In the genomic region with DNA sequence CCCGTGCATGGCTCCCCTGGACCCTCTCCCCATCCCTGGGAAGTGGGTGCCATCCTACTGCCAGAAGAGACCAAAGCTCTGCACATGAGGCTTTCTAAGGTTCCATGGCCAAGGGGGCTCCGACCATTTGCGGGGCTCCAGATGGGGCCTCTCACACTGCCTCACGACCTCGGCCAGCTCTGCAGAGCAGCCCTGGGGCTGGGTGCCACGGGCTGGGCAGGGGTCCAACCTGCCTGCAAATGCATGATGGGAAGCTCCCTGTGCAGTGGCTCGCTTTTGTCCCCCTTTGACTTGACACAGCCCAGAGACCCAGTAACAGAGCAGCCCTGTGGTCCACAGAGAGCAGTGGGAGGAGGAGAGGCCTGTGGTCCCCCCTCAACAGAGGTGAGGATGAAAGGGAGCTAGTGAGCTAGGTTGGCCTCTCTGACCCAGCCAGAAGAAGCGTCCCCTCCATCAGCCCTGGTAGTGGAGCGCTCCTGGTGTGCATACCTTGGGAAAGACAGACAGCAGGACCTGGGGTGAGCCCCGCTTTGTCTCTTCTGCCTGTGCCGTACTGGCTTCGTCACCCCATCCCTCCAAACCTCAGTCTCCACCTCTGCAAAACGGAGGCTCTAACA, we compare ENCODE assay signal across 29 cellular contexts.
"Had no signal": no experiment of that assay in that cellular context is flagged by ENCODE, and none has a peak within 500 bp of the region (broad histone marks: within the 10 kb centered on the region; RNA-seq: fewer than 3 reads in every experiment).

No MANE protein-coding gene starts in this region.

- H3K9me3 Mint-ChIP-seq: natural killer cell treated with Interleukin-12 subunit alpha and Interleukin-12 subunit beta and Interleukin-15 and Interleukin-18, amount 100 ng/mL, for 72 hours; stimulated activated naive CD8-positive, alpha-beta T cell treated with anti-CD3 and anti-CD28 coated beads, Interleukin-15, amount 100 ng/mL, for 72 hours had no signal

- H3K9ac ChIP-seq: neural progenitor cell had no signal

- H3K27ac Mint-ChIP-seq: naive B cell; natural killer cell treated with Interleukin-12 subunit alpha and Interleukin-12 subunit beta and Interleukin-15 and Interleukin-18, amount 100 ng/mL, for 72 hours had no signal

- DNase-seq: dermis blood vessel endothelial cell; effector memory CD4-positive, alpha-beta T cell; erythroblast; esophagus squamous epithelium; foreskin melanocyte; glutamatergic neuron; heart right ventricle; hippocampal formation; kidney glomerular epithelial cell; left colon; left ventricle myocardium superior; lower lobe of right lung; mucosa of descending colon; naive B cell; nucleus accumbens; psoas muscle; right cardiac atrium; small intestine; stimulated activated CD4-positive, alpha-beta T cell treated with anti-CD3 and anti-CD28 coated beads, Interleukin-15, amount 100 ng/mL, for 24 hours; stimulated activated CD4-positive, alpha-beta T cell treated with anti-CD3 and anti-CD28 coated beads, Interleukin-2, amount 100 ng/mL, for 48 hours; stimulated activated naive CD4-positive, alpha-beta T cell; stimulated activated naive CD8-positive, alpha-beta T cell treated with anti-CD3 and anti-CD28 coated beads, Interleukin-15, amount 100 ng/mL, for 72 hours; transverse colon had no signal

- H3K4me2 ChIP-seq: neural progenitor cell had no signal

- H3K27ac ChIP-seq: coronary artery, esophagus squamous epithelium, heart right ventricle, lower lobe of right lung, neural progenitor cell, psoas muscle, suprapubic skin, transverse colon had no signal

- H3K27me3 ChIP-seq: esophagus squamous epithelium, heart right ventricle, neural progenitor cell, suprapubic skin, transverse colon had no signal

- H3K4me1 Mint-ChIP-seq: naive B cell; stimulated activated naive CD8-positive, alpha-beta T cell treated with anti-CD3 and anti-CD28 coated beads, Interleukin-15, amount 100 ng/mL, for 72 hours had no signal

- H3K36me3 Mint-ChIP-seq: naive B cell; natural killer cell treated with Interleukin-12 subunit alpha and Interleukin-12 subunit beta and Interleukin-15 and Interleukin-18, amount 100 ng/mL, for 72 hours; neural progenitor cell had no signal

- H3K27me3 Mint-ChIP-seq: stimulated activated naive CD8-positive, alpha-beta T cell treated with anti-CD3 and anti-CD28 coated beads, Interleukin-15, amount 100 ng/mL, for 72 hours had no signal

- H3K4me3 Mint-ChIP-seq: natural killer cell treated with Interleukin-12 subunit alpha and Interleukin-12 subunit beta and Interleukin-15 and Interleukin-18, amount 100 ng/mL, for 72 hours; neural progenitor cell; stimulated activated naive CD8-positive, alpha-beta T cell treated with anti-CD3 and anti-CD28 coated beads, Interleukin-15, amount 100 ng/mL, for 72 hours had no signal

- H3K4me1 ChIP-seq: esophagus squamous epithelium, lower lobe of right lung, psoas muscle, suprapubic skin, transverse colon had no signal

- H2AFZ ChIP-seq: neural progenitor cell had no signal

- H3K9me3 ChIP-seq: esophagus squamous epithelium, heart right ventricle, lower lobe of right lung, mucosa of descending colon, psoas muscle, suprapubic skin, transverse colon had no signal

- ATAC-seq: left colon; left ventricle myocardium superior; lower lobe of right lung; mucosa of descending colon; natural killer cell treated with Interleukin-12 subunit alpha and Interleukin-12 subunit beta and Interleukin-15 and Interleukin-18, amount 100 ng/mL, for 72 hours; psoas muscle; right cardiac atrium; stimulated activated naive CD8-positive, alpha-beta T cell treated with anti-CD3 and anti-CD28 coated beads, Interleukin-15, amount 100 ng/mL, for 72 hours had no signal

- H3K36me3 ChIP-seq: esophagus squamous epithelium, heart right ventricle, lower lobe of right lung, neural progenitor cell, suprapubic skin, transverse colon had no signal

- FAIRE-seq: endometrium, islet of Langerhans, small intestine had no signal

- H3K4me3 ChIP-seq: coronary artery, esophagus squamous epithelium, heart right ventricle, lower lobe of right lung, mucosa of descending colon, neural progenitor cell, psoas muscle, suprapubic skin, transverse colon had no signal
